8 cellular contexts compared by ENCODE assay signal in genomic region chr1:13828454-13829151, GRCh38.
DNase-seq lines count a peak whose midpoint lies in the region; ATAC-seq and TF ChIP-seq lines count a peak whose summit lies in the region.

No MANE protein-coding gene starts in this region.

- no peaks in the 10 kb centered on the region for H3K27me3 ChIP-seq in CD4-positive, alpha-beta T cell (ENCODE audit: control insufficient read depth, insufficient read depth, low read length)

- DNase-seq in CD4-positive, alpha-beta T cell: peak in 2 of 10 experiments; percentile 16 to 45
- peak; percentile 51 for DNase-seq in SK-MEL-5 (ENCODE audit: low read depth, low spot score)
- peak in 1 of 2 donors; percentile 47 for DNase-seq in foreskin fibroblast
- DNase-seq in retina: peak; percentile 42
- no peak for DNase-seq in GM03348 (ENCODE audit: low spot score)
- DNase-seq in C1 segment of cervical spinal cord (lab: John Stamatoyannopoulos, UW): no peak

- H3K9me3 Mint-ChIP-seq in CD4-positive, alpha-beta T cell: no peaks in the 10 kb centered on the region

- no peaks in the 10 kb centered on the region for H3K9me3 ChIP-seq in CD4-positive, alpha-beta T cell (ENCODE audit: control insufficient read depth, low read length)

- H3K36me3 Mint-ChIP-seq in CD4-positive, alpha-beta T cell (ENCODE audit: low read depth): peaks cover 3% of the 10 kb centered on the region

- no peak overlapping the region for H3K4me3 ChIP-seq in foreskin fibroblast (ENCODE audit: low read depth in 1 of 2, low read length in 2 of 2)

- CTCF ChIA-PET in CD4-positive, alpha-beta T cell (lab: Charles Lee): interaction anchor here (1.0 kb wide), 1 partner anchor 21 kb away, joined by 3 read pairs; no protein-coding TSS in a partner anchor

- H3K4me1 Mint-ChIP-seq in CD4-positive, alpha-beta T cell (ENCODE audit: low read depth): no peaks in the 10 kb centered on the region

- H3K27ac Mint-ChIP-seq in CD4-positive, alpha-beta T cell: no peak overlapping the region

- in situ Hi-C loops in SK-MEL-5 (cut with HindIII; ENCODE audit: low pct_unique_long_range_greater_than_20kb, low sequenced_read_pairs): no loop called here

- intact Hi-C loops in CD4-positive, alpha-beta T cell (cut with DNase I, micrococcal nuclease): no loop called here

- no peak overlapping the region for H3K27ac ChIP-seq in CD4-positive, alpha-beta T cell (ENCODE audit: low read depth, low read length)

- peak; percentile 34 for TF ChIP-seq CTCF in CD4-positive, alpha-beta T cell (IDR thresholded peaks at IDR 0.05)
- TF ChIP-seq CTCF in foreskin fibroblast (IDR thresholded peaks at IDR 0.05; ENCODE audit: low read depth, low read length): peak; percentile 28

- no peak overlapping the region for H3K4me3 Mint-ChIP-seq in CD4-positive, alpha-beta T cell

- peak; percentile 34 for ATAC-seq in CD4-positive, alpha-beta T cell (ENCODE audit: poor library complexity)
- peak; percentile 55 for ATAC-seq in GM21528 (IDR thresholded peaks at IDR 0.05; ENCODE audit: low FRiP score, unreplicated experiment)
- ATAC-seq in GM21717 (IDR thresholded peaks at IDR 0.05; ENCODE audit: unreplicated experiment): no peak

- POLR2A ChIA-PET in CD4-positive, alpha-beta T cell (lab: Charles Lee): interaction anchor here (0.6 kb wide), 1 partner anchor 1844 kb away, joined by 5 read pairs; no protein-coding TSS in a partner anchor

- H3K27me3 Mint-ChIP-seq in CD4-positive, alpha-beta T cell: peaks cover 8% of the 10 kb centered on the region

Comparison
In these comparisons a context has a peak if more than half of its experiments do, and no peak if none do; other contexts are left out.
1. DNase-seq: peak in SK-MEL-5 (single experiment) and retina (single experiment); none in GM03348 (single experiment) and C1 segment of cervical spinal cord (0 of 14).